ENCODE assay signal across 9 cellular contexts in the genomic region with DNA sequence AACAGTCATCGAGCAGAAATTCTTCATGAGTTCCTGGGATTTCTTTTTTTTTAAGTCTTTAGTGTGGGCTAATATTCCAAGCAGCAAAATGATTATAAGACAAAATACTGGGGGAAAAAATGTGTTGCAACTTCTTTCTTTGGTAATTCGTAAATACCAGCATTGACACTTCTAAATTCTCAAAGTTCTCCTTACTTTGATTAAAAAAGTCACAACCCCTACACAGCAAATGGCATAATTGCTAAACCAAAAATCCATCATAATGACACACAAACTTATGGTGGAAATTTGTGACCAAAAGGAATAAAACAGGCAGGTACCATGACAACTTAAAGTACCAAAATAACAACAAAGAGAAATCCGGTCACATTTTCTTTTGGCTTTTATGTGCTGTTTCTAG.
"Had no signal": no experiment of that assay in that cellular context is flagged by ENCODE, and none has a peak within 500 bp of the region (broad histone marks: within the 10 kb centered on the region; RNA-seq: fewer than 3 reads in every experiment).

No MANE protein-coding gene starts in this region.

- H3K4me3 ChIP-seq: GM23248, HAP-1 had no signal

- FAIRE-seq: HepG2 had no signal

- H3K27ac Mint-ChIP-seq: HFFc6, IgD-negative memory B cell had no signal

- H3K9me3 Mint-ChIP-seq: HFFc6, IgD-negative memory B cell had no signal

- H3K27ac ChIP-seq: GM23248, HL-60 had no signal

- H3K36me3 Mint-ChIP-seq: IgD-negative memory B cell had no signal

- H3K36me3 ChIP-seq: HAP-1 had no signal

- DNase-seq: GM23248, GOT3, H7, HFFc6, KBM-7 had no signal

- H3K4me3 Mint-ChIP-seq: HFFc6, IgD-negative memory B cell had no signal
